In genomic region chr3:195916291-195916690, GRCh38 we compare ENCODE assay signal across 1 cellular context.
TF ChIP-seq lines count a peak whose summit lies in the region.

No MANE protein-coding gene starts in this region.

TF ChIP-seq in GM23338, 12 proteins besides CTCF, POLR2A, EP300 and RAD21 (continued from another document):
- TF ChIP-seq ZNF462 (CRISPR knock-in tag; IDR thresholded peaks at IDR 0.05) (no peak), STAT1 (IDR thresholded peaks at IDR 0.05; ENCODE audit: unreplicated experiment) (no peak), JUNB (IDR thresholded peaks at IDR 0.05; ENCODE audit: unreplicated experiment) (no peak), ETS1 (IDR thresholded peaks at IDR 0.05) (no peak), EZH2phosphoT487 (IDR thresholded peaks at IDR 0.05; ENCODE audit: unreplicated experiment) (no peak), NANOG (IDR thresholded peaks at IDR 0.05; ENCODE audit: borderline replicate concordance) (no peak)
